ENCODE assay signal across 2 cellular contexts in the genomic region with DNA sequence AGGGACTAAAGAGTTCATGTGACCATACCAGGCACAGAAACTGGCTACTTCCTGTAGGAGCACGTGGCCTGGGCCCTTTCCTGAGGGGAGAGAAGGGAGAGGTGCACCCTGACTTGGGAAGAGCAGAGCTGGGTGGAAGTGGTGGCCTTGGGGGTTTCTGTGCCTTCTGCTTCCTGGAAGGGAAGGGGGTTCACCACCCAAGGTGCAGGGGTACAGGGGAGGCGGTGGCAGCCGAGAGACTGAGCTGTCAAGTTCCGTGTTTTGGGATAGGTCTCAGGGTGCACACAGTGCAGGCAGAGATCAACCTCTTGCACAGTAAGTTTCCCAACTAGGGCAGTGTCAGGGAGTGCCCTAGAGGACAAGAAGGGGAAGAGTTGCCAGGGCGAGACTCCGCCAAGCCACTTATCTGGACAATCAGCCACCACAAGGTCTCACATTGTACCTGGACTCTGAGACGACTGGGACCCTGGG.
TF ChIP-seq lines count a peak whose summit lies in the region.

No MANE protein-coding gene starts in this region.

TF ChIP-seq in SK-N-SH treated with all-trans-retinoic acid at 6 μM for 48 hours, 23 proteins besides CTCF, POLR2A, EP300 and RAD21 (continued from another document):
- TF ChIP-seq, protein P1, sequence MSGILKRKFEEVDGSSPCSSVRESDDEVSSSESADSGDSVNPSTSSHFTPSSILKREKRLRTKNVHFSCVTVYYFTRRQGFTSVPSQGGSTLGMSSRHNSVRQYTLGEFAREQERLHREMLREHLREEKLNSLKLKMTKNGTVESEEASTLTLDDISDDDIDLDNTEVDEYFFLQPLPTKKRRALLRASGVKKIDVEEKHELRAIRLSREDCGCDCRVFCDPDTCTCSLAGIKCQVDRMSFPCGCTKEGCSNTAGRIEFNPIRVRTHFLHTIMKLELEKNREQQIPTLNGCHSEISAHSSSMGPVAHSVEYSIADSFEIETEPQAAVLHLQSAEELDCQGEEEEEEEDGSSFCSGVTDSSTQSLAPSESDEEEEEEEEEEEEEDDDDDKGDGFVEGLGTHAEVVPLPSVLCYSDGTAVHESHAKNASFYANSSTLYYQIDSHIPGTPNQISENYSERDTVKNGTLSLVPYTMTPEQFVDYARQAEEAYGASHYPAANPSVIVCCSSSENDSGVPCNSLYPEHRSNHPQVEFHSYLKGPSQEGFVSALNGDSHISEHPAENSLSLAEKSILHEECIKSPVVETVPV (CRISPR knock-in tag; IDR thresholded peaks at IDR 0.05) = no peak
- TF ChIP-seq ZNF8 (CRISPR knock-in tag; IDR thresholded peaks at IDR 0.05) (no peak), ZFP30 (CRISPR knock-in tag; IDR thresholded peaks at IDR 0.05) (no peak), TCF4 (CRISPR knock-in tag; IDR thresholded peaks at IDR 0.05; ENCODE audit: borderline replicate concordance) (no peak), GLIS3 (CRISPR knock-in tag; IDR thresholded peaks at IDR 0.05) (no peak), OSR1 (CRISPR knock-in tag; IDR thresholded peaks at IDR 0.05) (no peak), ZNF565 (CRISPR knock-in tag; conservative IDR thresholded peaks at IDR 0.05; ENCODE audit: low read depth) (no peak), ARNTL (CRISPR knock-in tag; IDR thresholded peaks at IDR 0.05; ENCODE audit: borderline replicate concordance, low read depth) (no peak), SNAI2 (CRISPR knock-in tag; IDR thresholded peaks at IDR 0.05) (no peak)
- TF ChIP-seq, protein P2, sequence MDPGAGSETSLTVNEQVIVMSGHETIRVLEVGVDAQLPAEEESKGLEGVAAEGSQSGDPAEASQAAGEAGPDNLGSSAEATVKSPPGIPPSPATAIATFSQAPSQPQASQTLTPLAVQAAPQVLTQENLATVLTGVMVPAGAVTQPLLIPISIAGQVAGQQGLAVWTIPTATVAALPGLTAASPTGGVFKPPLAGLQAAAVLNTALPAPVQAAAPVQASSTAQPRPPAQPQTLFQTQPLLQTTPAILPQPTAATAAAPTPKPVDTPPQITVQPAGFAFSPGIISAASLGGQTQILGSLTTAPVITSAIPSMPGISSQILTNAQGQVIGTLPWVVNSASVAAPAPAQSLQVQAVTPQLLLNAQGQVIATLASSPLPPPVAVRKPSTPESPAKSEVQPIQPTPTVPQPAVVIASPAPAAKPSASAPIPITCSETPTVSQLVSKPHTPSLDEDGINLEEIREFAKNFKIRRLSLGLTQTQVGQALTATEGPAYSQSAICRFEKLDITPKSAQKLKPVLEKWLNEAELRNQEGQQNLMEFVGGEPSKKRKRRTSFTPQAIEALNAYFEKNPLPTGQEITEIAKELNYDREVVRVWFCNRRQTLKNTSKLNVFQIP (CRISPR knock-in tag; IDR thresholded peaks at IDR 0.05; ENCODE audit: borderline replicate concordance, low read depth) = no peak
- TF ChIP-seq, protein P3, sequence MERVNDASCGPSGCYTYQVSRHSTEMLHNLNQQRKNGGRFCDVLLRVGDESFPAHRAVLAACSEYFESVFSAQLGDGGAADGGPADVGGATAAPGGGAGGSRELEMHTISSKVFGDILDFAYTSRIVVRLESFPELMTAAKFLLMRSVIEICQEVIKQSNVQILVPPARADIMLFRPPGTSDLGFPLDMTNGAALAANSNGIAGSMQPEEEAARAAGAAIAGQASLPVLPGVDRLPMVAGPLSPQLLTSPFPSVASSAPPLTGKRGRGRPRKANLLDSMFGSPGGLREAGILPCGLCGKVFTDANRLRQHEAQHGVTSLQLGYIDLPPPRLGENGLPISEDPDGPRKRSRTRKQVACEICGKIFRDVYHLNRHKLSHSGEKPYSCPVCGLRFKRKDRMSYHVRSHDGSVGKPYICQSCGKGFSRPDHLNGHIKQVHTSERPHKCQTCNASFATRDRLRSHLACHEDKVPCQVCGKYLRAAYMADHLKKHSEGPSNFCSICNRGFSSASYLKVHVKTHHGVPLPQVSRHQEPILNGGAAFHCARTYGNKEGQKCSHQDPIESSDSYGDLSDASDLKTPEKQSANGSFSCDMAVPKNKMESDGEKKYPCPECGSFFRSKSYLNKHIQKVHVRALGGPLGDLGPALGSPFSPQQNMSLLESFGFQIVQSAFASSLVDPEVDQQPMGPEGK (CRISPR knock-in tag; IDR thresholded peaks at IDR 0.05; ENCODE audit: borderline replicate concordance) = no peak

TF ChIP-seq in SK-N-SH, 30 proteins besides CTCF, POLR2A, EP300 and RAD21 (continued from another document):
- TF ChIP-seq FOXJ3 (CRISPR knock-in tag; IDR thresholded peaks at IDR 0.05) (no peak), YY1 (IDR thresholded peaks at IDR 0.05; ENCODE audit: low read depth) (no peak), TEAD4 (IDR thresholded peaks at IDR 0.05; ENCODE audit: borderline replicate concordance, insufficient read depth) (no peak), RFX5 (IDR thresholded peaks at IDR 0.05; ENCODE audit: low read length) (no peak)
- TF ChIP-seq, protein P4, sequence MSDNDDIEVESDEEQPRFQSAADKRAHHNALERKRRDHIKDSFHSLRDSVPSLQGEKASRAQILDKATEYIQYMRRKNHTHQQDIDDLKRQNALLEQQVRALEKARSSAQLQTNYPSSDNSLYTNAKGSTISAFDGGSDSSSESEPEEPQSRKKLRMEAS (IDR thresholded peaks at IDR 0.05; ENCODE audit: low read depth) = no peak
